Comparison of ENCODE assay signal across 24 cellular contexts in the genomic region with DNA sequence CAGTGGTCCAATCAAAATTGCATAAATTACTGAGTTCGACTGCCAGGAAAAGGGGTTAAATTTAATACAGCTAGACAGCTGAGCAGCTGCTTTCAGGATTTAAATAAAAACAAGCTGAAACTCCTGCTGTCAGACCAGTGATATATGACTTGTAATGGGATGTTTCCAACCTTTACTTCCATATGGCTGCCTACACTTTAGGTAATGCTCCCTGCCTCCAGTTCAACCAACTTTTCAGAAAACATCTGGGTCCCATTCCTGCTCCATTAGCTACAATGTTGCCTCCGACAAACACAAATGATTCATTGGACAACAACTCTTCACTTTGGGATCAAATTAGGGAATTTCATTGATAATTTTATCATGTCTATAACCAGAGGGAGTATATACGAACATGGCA.
"Had no signal": no experiment of that assay in that cellular context is flagged by ENCODE, and none has a peak within 500 bp of the region (broad histone marks: within the 10 kb centered on the region; RNA-seq: fewer than 3 reads in every experiment).

No MANE protein-coding gene starts in this region.

- H3K27ac ChIP-seq: body of pancreas, cardiac muscle cell, epithelial cell of prostate, foreskin keratinocyte, left lung, neural progenitor cell, sigmoid colon, testis, upper lobe of left lung had no signal

- H3K4me2 ChIP-seq: neural progenitor cell, smooth muscle cell had no signal

- H3K9ac ChIP-seq: neural progenitor cell had no signal

- H3K27me3 ChIP-seq: body of pancreas, cardiac muscle cell, foreskin keratinocyte, left lung, neural progenitor cell, sigmoid colon, testis, upper lobe of left lung had no signal

- H2AFZ ChIP-seq: neural progenitor cell had no signal

- DNase-seq: activated gamma-delta T cell treated with Interleukin-2 at 50 U/mL for 16 hours; activated T-cell treated with anti-CD3 and anti-CD28 coated beads, Interleukin-2, amount 50 U/mL, for 1 hour; anterior cingulate cortex; body of pancreas; cortex of kidney; foreskin keratinocyte; kidney; left lung; naive thymus-derived CD8-positive, alpha-beta T cell; posterior cingulate gyrus; retina; sigmoid colon; stimulated activated CD4-positive, alpha-beta T cell treated with anti-CD3 and anti-CD28 coated beads, Interleukin-2, amount 100 ng/mL, for 48 hours; stimulated activated CD8-positive, alpha-beta memory T cell treated with anti-CD3 and anti-CD28 coated beads, Interleukin-4, amount 100 ng/mL, for 48 hours; stimulated activated naive CD4-positive, alpha-beta T cell; T1000; testis; upper lobe of left lung had no signal

- ATAC-seq: body of pancreas; foreskin keratinocyte; left lung; naive thymus-derived CD8-positive, alpha-beta T cell; WTC11 had no signal

- H3K4me3 ChIP-seq: body of pancreas, cardiac muscle cell, left lung, lung, neural progenitor cell, sigmoid colon, smooth muscle cell, testis, upper lobe of left lung had no signal

- H3K9me3 ChIP-seq: body of pancreas, testis, upper lobe of left lung had no signal

- H3K4me1 ChIP-seq: body of pancreas, foreskin keratinocyte, left lung, neural progenitor cell, sigmoid colon, testis, upper lobe of left lung had no signal

- H3K36me3 ChIP-seq: cardiac muscle cell, left lung, neural progenitor cell, sigmoid colon, upper lobe of left lung had no signal
